In genomic region chr2:72136933-72137497, GRCh38 we compare ENCODE assay signal across 1 cellular context.
TF ChIP-seq lines count a peak whose summit lies in the region.

No MANE protein-coding gene starts in this region.

TF ChIP-seq in HepG2, 621 proteins besides CTCF, POLR2A, EP300 and RAD21 (continued from another document):
- TF ChIP-seq ZNF431 (CRISPR knock-in tag; IDR thresholded peaks at IDR 0.05; ENCODE audit: borderline replicate concordance, low read depth) (no peak), RXRB (CRISPR knock-in tag; IDR thresholded peaks at IDR 0.05; ENCODE audit: borderline replicate concordance) (no peak), NFYB (CRISPR knock-in tag; IDR thresholded peaks at IDR 0.05) (no peak), DNMT1 (CRISPR knock-in tag; IDR thresholded peaks at IDR 0.05) (no peak), SIX4 (CRISPR knock-in tag; IDR thresholded peaks at IDR 0.05) (no peak), PLRG1 (conservative IDR thresholded peaks at IDR 0.05) (no peak), ATF3 (CRISPR knock-in tag; IDR thresholded peaks at IDR 0.05) (no peak), ZNF20 (CRISPR knock-in tag; IDR thresholded peaks at IDR 0.05) (no peak), MEIS2 (CRISPR knock-in tag; IDR thresholded peaks at IDR 0.05) (no peak), PREB (CRISPR knock-in tag; IDR thresholded peaks at IDR 0.05) (no peak), ZNF343 (CRISPR knock-in tag; IDR thresholded peaks at IDR 0.05) (no peak), KDM3A (CRISPR knock-in tag; IDR thresholded peaks at IDR 0.05; ENCODE audit: low read depth) (no peak), FOSL1 (CRISPR knock-in tag; IDR thresholded peaks at IDR 0.05; ENCODE audit: borderline replicate concordance) (no peak), ZNF143 (CRISPR knock-in tag; IDR thresholded peaks at IDR 0.05) (no peak), E2F1 (CRISPR knock-in tag; IDR thresholded peaks at IDR 0.05) (no peak), ADNP (CRISPR knock-in tag; IDR thresholded peaks at IDR 0.05) (no peak), ZBTB20 (CRISPR knock-in tag; IDR thresholded peaks at IDR 0.05; ENCODE audit: borderline replicate concordance, low read depth) (no peak), EED (CRISPR knock-in tag; IDR thresholded peaks at IDR 0.05) (peak; percentile 58; the same call in 1 of the 2 replicates), PCBP1 (IDR thresholded peaks at IDR 0.05; ENCODE audit: borderline replicate concordance, low read depth, low read length) (0 out of 2 replicates have a peak, but pooled peaks have one; percentile 21), ZNF782 (CRISPR knock-in tag; IDR thresholded peaks at IDR 0.05; ENCODE audit: borderline replicate concordance) (no peak), ZNF562 (CRISPR knock-in tag; IDR thresholded peaks at IDR 0.05; ENCODE audit: borderline replicate concordance) (no peak), NFIB (CRISPR knock-in tag; IDR thresholded peaks at IDR 0.05; ENCODE audit: borderline replicate concordance) (0 out of 2 replicates have a peak, but pooled peaks have one; percentile 60)
TF ChIP-seq in HepG2: peak in this region for 4.
